In the genomic region with DNA sequence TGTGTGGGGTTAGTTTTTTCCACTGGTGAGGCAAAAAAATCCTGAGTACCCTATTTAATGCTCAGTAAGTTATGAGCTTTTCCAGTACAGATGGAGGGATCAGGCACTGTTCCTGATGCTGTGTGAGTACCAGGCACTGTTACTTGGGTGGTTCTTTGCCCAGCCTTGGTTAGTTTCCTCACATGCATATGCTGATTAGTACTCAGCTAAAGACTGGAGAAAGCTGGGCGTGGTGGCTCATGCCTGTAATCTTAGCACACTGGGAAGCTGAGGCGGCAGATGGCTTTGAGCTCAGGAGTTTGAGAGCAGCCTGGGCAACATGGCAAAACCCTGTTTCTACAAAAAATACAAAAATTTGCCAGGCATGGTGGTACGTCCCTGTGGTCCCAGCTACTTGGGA, we compare ENCODE assay signal across 21 cellular contexts.
DNase-seq lines count a peak whose midpoint lies in the region; ATAC-seq, FAIRE-seq and TF ChIP-seq lines count a peak whose summit lies in the region.
"Had no signal": no experiment of that assay in that cellular context is flagged by ENCODE, and none has a peak within 500 bp of the region (broad histone marks: within the 10 kb centered on the region; RNA-seq: fewer than 3 reads in every experiment).

No MANE protein-coding gene starts in this region.

- no peaks in the 10 kb centered on the region for H3K9me3 ChIP-seq in small intestine (ENCODE audit: control insufficient read depth, low read depth)
- H3K9me3 ChIP-seq: A549, Caco-2, HAP-1 had no signal

- DNase-seq in NCI-H82 (lab: John Stamatoyannopoulos, UW), result peak; percentile 12
- no peak for DNase-seq in NCI-H82 treated with DMSO at 0.1 percent for 48 hours (lab: John Stamatoyannopoulos, UW; ENCODE audit: unreplicated experiment)
- peak; percentile 20 for DNase-seq in NCI-H524 treated with DMSO at 0.1 percent for 48 hours (lab: John Stamatoyannopoulos, UW)
- DNase-seq in WTC11 (ENCODE audit: low spot score), result no peak
- DNase-seq in small intestine, result peak; percentile 61
- DNase-seq in NCI-H1105 (lab: John Stamatoyannopoulos, UW), result no peak
- no peak for DNase-seq in DMS53 (lab: John Stamatoyannopoulos, UW)
- no peak for DNase-seq in SW480 (ENCODE audit: low spot score)
- DNase-seq: AML-193; Caco-2; CD4-positive, alpha-beta T cell; DND-41; EL; IMR-90 had no signal

- no peak for TF ChIP-seq CTCF in WTC11 (IDR thresholded peaks at IDR 0.05)

- no peaks in the 10 kb centered on the region for H3K27me3 ChIP-seq in small intestine (ENCODE audit: control insufficient read depth in 2 of 2, insufficient read depth in 2 of 2, low read length in 2 of 2)

- H3K4me3 ChIP-seq in small intestine (ENCODE audit: low read depth in 1 of 2, low read length in 2 of 2), result no peak overlapping the region
- H3K4me3 ChIP-seq: A549, GM12878, HAP-1 had no signal

- H3K27me3 Mint-ChIP-seq in WTC11 (ENCODE audit: low read depth), result no peaks in the 10 kb centered on the region; the same call in 1 of the 2 replicates
- H3K27me3 Mint-ChIP-seq: CD4-positive, alpha-beta T cell had no signal

- H3K4me1 ChIP-seq in small intestine (ENCODE audit: control insufficient read depth in 2 of 2, insufficient read depth in 1 of 2, low read depth in 1 of 2, low read length in 1 of 2), result no peaks in the 10 kb centered on the region
- H3K4me1 ChIP-seq: A549, Caco-2, HAP-1 had no signal

- CTCF ChIA-PET in WTC11 (lab: Charles Lee), result interaction anchor here (1.0 to 1.2 kb wide), 2 partner anchors 116 to 171 kb away, joined by 3 to 4 read pairs; no protein-coding TSS in a partner anchor

- H3K36me3 ChIP-seq in small intestine (ENCODE audit: control insufficient read depth in 2 of 2, insufficient read depth in 2 of 2, low read length in 2 of 2), result no peaks in the 10 kb centered on the region
- H3K36me3 ChIP-seq: HAP-1 had no signal

- peak; percentile 87 for ATAC-seq in WTC11
- ATAC-seq: A549, GM12878 had no signal

- peaks cover 13% of the 10 kb centered on the region for H3K9me3 Mint-ChIP-seq in WTC11
- H3K9me3 Mint-ChIP-seq: CD4-positive, alpha-beta T cell had no signal

- H3K27ac ChIP-seq in small intestine (ENCODE audit: low read depth in 1 of 2, low read length in 1 of 2), result no peak overlapping the region
- H3K27ac ChIP-seq: 22Rv1, A549, C4-2B had no signal

- 50 to 67% (median 59%) methylated on average over 3 of the region's 3 CpGs for WGBS in small intestine, 3 donors

- H3K27ac Mint-ChIP-seq in WTC11, result no peak overlapping the region
- H3K27ac Mint-ChIP-seq: CD4-positive, alpha-beta T cell had no signal

- no peak for FAIRE-seq in small intestine (lab: Jason Lieb, UNC)
- FAIRE-seq: A549, D721Med, GM12878, HTR-8/SVneo had no signal

- POLR2A ChIA-PET in WTC11 (lab: Charles Lee), result no interaction called here

- no peak overlapping the region for H3K4me3 Mint-ChIP-seq in WTC11
- H3K4me3 Mint-ChIP-seq: CD4-positive, alpha-beta T cell had no signal

- H3K36me3 Mint-ChIP-seq in WTC11, result peaks cover 3% of the 10 kb centered on the region

- H3K4me1 Mint-ChIP-seq in WTC11, result peaks cover 20% of the 10 kb centered on the region

TF ChIP-seq in WTC11, 78 proteins besides CTCF, POLR2A, EP300 and RAD21:
- TF ChIP-seq GABPB1 (CRISPR knock-in tag; IDR thresholded peaks at IDR 0.05), result no peak
- TF ChIP-seq, protein P1, sequence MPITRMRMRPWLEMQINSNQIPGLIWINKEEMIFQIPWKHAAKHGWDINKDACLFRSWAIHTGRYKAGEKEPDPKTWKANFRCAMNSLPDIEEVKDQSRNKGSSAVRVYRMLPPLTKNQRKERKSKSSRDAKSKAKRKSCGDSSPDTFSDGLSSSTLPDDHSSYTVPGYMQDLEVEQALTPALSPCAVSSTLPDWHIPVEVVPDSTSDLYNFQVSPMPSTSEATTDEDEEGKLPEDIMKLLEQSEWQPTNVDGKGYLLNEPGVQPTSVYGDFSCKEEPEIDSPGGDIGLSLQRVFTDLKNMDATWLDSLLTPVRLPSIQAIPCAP (CRISPR knock-in tag; IDR thresholded peaks at IDR 0.05), result no peak
- TF ChIP-seq HMGA2 (CRISPR knock-in tag; IDR thresholded peaks at IDR 0.05), result no peak
- TF ChIP-seq, protein P2, sequence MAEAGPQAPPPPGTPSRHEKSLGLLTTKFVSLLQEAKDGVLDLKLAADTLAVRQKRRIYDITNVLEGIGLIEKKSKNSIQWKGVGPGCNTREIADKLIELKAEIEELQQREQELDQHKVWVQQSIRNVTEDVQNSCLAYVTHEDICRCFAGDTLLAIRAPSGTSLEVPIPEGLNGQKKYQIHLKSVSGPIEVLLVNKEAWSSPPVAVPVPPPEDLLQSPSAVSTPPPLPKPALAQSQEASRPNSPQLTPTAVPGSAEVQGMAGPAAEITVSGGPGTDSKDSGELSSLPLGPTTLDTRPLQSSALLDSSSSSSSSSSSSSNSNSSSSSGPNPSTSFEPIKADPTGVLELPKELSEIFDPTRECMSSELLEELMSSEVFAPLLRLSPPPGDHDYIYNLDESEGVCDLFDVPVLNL (CRISPR knock-in tag; IDR thresholded peaks at IDR 0.05; ENCODE audit: borderline replicate concordance, low read depth), result no peak
- no peak for TF ChIP-seq NR2C2 (CRISPR knock-in tag; IDR thresholded peaks at IDR 0.05)
- no peak for TF ChIP-seq TEAD1 (CRISPR knock-in tag; IDR thresholded peaks at IDR 0.05)
- TF ChIP-seq, protein P3, sequence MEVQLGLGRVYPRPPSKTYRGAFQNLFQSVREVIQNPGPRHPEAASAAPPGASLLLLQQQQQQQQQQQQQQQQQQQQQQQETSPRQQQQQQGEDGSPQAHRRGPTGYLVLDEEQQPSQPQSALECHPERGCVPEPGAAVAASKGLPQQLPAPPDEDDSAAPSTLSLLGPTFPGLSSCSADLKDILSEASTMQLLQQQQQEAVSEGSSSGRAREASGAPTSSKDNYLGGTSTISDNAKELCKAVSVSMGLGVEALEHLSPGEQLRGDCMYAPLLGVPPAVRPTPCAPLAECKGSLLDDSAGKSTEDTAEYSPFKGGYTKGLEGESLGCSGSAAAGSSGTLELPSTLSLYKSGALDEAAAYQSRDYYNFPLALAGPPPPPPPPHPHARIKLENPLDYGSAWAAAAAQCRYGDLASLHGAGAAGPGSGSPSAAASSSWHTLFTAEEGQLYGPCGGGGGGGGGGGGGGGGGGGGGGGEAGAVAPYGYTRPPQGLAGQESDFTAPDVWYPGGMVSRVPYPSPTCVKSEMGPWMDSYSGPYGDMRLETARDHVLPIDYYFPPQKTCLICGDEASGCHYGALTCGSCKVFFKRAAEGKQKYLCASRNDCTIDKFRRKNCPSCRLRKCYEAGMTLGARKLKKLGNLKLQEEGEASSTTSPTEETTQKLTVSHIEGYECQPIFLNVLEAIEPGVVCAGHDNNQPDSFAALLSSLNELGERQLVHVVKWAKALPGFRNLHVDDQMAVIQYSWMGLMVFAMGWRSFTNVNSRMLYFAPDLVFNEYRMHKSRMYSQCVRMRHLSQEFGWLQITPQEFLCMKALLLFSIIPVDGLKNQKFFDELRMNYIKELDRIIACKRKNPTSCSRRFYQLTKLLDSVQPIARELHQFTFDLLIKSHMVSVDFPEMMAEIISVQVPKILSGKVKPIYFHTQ (CRISPR knock-in tag; IDR thresholded peaks at IDR 0.05), result no peak
- no peak for TF ChIP-seq ZNF671 (CRISPR knock-in tag; IDR thresholded peaks at IDR 0.05)

Comparison
In these comparisons a context has a peak if more than half of its experiments do, and no peak if none do; other contexts are left out.
1. DNase-seq: peak in NCI-H82 (single experiment), NCI-H524 treated with DMSO at 0.1 percent for 48 hours (single experiment) and small intestine (single experiment); none in NCI-H82 treated with DMSO at 0.1 percent for 48 hours (single experiment), WTC11 (single experiment), NCI-H1105 (single experiment), DMS53 (single experiment) and SW480 (single experiment).